In the genomic region with DNA sequence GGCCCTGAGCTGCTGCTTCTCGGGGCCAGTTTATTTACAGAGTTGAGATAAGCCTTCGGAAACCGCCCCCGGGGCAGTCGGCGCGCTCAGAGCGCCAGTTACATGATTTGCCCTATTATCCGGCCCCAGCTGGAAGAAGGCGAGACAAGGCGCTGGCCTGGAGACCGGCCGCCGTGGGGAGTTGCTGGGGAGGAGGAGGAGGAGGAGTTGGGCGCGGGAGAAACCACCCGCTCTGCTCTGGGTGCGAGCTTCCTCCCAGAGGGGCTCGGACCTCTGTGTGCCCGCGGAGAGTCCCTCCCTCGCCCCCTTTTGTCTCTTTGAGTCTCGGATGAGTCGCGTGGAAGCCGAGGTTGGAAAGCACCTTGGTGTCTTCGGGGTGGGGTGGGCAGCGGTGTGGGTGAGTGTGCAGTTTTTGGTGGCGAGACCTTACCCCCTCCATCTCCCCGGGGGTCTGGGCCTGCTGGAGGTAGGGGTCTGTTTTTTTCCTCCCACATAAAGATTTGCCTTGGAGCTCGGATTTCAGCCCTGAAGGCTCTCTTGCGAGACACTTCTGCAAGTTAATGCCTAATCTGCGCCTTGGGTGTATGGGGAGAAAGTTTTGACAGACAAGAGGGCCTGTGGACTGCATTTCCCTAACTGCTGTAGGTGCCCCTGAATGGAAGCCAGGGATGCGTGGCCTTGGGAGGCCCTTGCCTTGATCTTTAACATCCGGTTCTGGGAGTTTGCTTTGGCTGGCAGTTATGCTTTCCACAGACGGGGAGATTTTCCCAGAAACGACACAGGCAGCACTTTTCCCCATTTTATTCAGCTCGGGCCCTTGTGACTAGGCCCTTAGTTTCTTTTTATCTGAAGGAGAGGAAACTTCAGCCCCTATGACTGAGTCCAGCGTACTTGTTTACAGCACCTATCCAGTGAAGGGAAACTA, we compare ENCODE assay signal across 8 cellular contexts.
DNase-seq lines count a peak whose midpoint lies in the region; ATAC-seq and TF ChIP-seq lines count a peak whose summit lies in the region.

No MANE protein-coding gene starts in this region.

- peak overlapping the region; percentile 74 to 93 (median 90) for H3K27ac ChIP-seq in BLaER1 treated with 17β-estradiol and CSF1 and Interleukin-3, amounts not matched to agents 10 nM and 100 nM
- H3K27ac ChIP-seq in epithelial cell of prostate (peak overlapping the region; percentile 97), mucosa of rectum (ENCODE audit: low read depth in 2 of 2, low read length in 2 of 2) (peak overlapping the region; percentile 91 to 92)

- peaks cover 32% of the 10 kb centered on the region for H3K4me1 Mint-ChIP-seq in activated CD4-positive, alpha-beta T cell treated with anti-CD3 and anti-CD28 coated beads, Interleukin-2, amount 10 ng/mL, durations not matched to agents 24 days and 14 days
- peaks cover 40% of the 10 kb centered on the region for H3K4me1 Mint-ChIP-seq in type B pancreatic cell (ENCODE audit: unreplicated experiment)

- H3K4me1 ChIP-seq in BLaER1 treated with 17β-estradiol and CSF1 and Interleukin-3, amounts not matched to agents 10 nM and 100 nM = peaks cover 53 to 77% (median 63%) of the 10 kb centered on the region in 10 experiments
- H3K4me1 ChIP-seq in mucosa of rectum (ENCODE audit: control insufficient read depth in 2 of 2, insufficient read depth in 2 of 2, low read length in 2 of 2) = peaks cover 15 to 23% of the 10 kb centered on the region in 2 donors

- peak overlapping the region; percentile 89 to 96 (median 95) for H3K9ac ChIP-seq in BLaER1 treated with 17β-estradiol and CSF1 and Interleukin-3, amounts not matched to agents 10 nM and 100 nM
- H3K9ac ChIP-seq in mucosa of rectum (ENCODE audit: low read depth in 1 of 2, low read length in 2 of 2) = peak overlapping the region; percentile 83 to 90

- H3K9me3 ChIP-seq in BLaER1 treated with 17β-estradiol and CSF1 and Interleukin-3, amounts not matched to agents 10 nM and 100 nM (replicated peaks in 1 of 11) = no peaks in the 10 kb centered on the region
- H3K9me3 ChIP-seq in MG63 (no peaks in the 10 kb centered on the region), mucosa of rectum (ENCODE audit: control insufficient read depth in 2 of 2, low read length in 2 of 2) (no peaks in the 10 kb centered on the region)

- peaks cover 20 to 53% (median 42%) of the 10 kb centered on the region in 11 experiments; a peak in 20 of 22 replicates for H4K20me1 ChIP-seq in BLaER1 treated with 17β-estradiol and CSF1 and Interleukin-3, amounts not matched to agents 10 nM and 100 nM

- no peaks in the 10 kb centered on the region for H3K9me3 Mint-ChIP-seq in activated CD4-positive, alpha-beta T cell treated with anti-CD3 and anti-CD28 coated beads, Interleukin-2, amount 10 ng/mL, durations not matched to agents 24 days and 14 days
- no peaks in the 10 kb centered on the region for H3K9me3 Mint-ChIP-seq in type B pancreatic cell

- H3K36me3 ChIP-seq in BLaER1 treated with 17β-estradiol and CSF1 and Interleukin-3, amounts not matched to agents 10 nM and 100 nM = 0 out of 22 replicates have a peak, but pooled peaks cover 0 to 5% (median 0%) of the 10 kb centered on the region in 11 experiments
- no peaks in the 10 kb centered on the region for H3K36me3 ChIP-seq in MG63
- H3K36me3 ChIP-seq in mucosa of rectum (ENCODE audit: control insufficient read depth in 2 of 2, insufficient read depth in 2 of 2, low read length in 2 of 2) = no peaks in the 10 kb centered on the region

- no peaks in the 10 kb centered on the region for H3K27me3 ChIP-seq in BLaER1 treated with 17β-estradiol and CSF1 and Interleukin-3, amounts not matched to agents 10 nM and 100 nM
- no peaks in the 10 kb centered on the region for H3K27me3 ChIP-seq in MG63
- no peaks in the 10 kb centered on the region for H3K27me3 ChIP-seq in mucosa of rectum (ENCODE audit: control insufficient read depth in 2 of 2, insufficient read depth in 2 of 2, low read length in 2 of 2)

- no peak overlapping the region for H3K4me3 Mint-ChIP-seq in activated CD4-positive, alpha-beta T cell treated with anti-CD3 and anti-CD28 coated beads, Interleukin-2, amount 10 ng/mL, durations not matched to agents 24 days and 14 days
- no peak overlapping the region for H3K4me3 Mint-ChIP-seq in type B pancreatic cell

- TF ChIP-seq CTCF in type B pancreatic cell (conservative IDR thresholded peaks at IDR 0.05) = no peak

- intact Hi-C loops in activated CD4-positive, alpha-beta T cell treated with anti-CD3 and anti-CD28 coated beads, Interleukin-2, amount 10 ng/mL, durations not matched to agents 24 days and 14 days (cut with micrococcal nuclease) = loop anchor here (1.0 to 10.0 kb wide), 3 partner anchors 9 to 299 kb away; no protein-coding TSS in a partner anchor

- ATAC-seq in GM19328 (IDR thresholded peaks at IDR 0.05; ENCODE audit: unreplicated experiment) (peak; percentile 15), HG03378 (IDR thresholded peaks at IDR 0.05; ENCODE audit: unreplicated experiment) (no peak)

- peak overlapping the region; percentile 70 for H3K27ac Mint-ChIP-seq in activated CD4-positive, alpha-beta T cell treated with anti-CD3 and anti-CD28 coated beads, Interleukin-2, amount 10 ng/mL, durations not matched to agents 24 days and 14 days
- peak overlapping the region; percentile 89 for H3K27ac Mint-ChIP-seq in type B pancreatic cell

- peaks cover 8% of the 10 kb centered on the region for H3K27me3 Mint-ChIP-seq in activated CD4-positive, alpha-beta T cell treated with anti-CD3 and anti-CD28 coated beads, Interleukin-2, amount 10 ng/mL, durations not matched to agents 24 days and 14 days
- H3K27me3 Mint-ChIP-seq in type B pancreatic cell = no peaks in the 10 kb centered on the region

- peak overlapping the region; percentile 89 to 99 (median 95) for H3K4me2 ChIP-seq in BLaER1 treated with 17β-estradiol and CSF1 and Interleukin-3, amounts not matched to agents 10 nM and 100 nM

- H3K4me3 ChIP-seq in BLaER1 treated with 17β-estradiol and CSF1 and Interleukin-3, amounts not matched to agents 10 nM and 100 nM = peak overlapping the region; percentile 88 to 100 (median 96)
- H3K4me3 ChIP-seq in MG63 = peak overlapping the region; percentile 71
- H3K4me3 ChIP-seq in mucosa of rectum (ENCODE audit: low read length in 2 of 2) = peak overlapping the region; percentile 80 to 86

- H3K36me3 Mint-ChIP-seq in activated CD4-positive, alpha-beta T cell treated with anti-CD3 and anti-CD28 coated beads, Interleukin-2, amount 10 ng/mL, durations not matched to agents 24 days and 14 days (ENCODE audit: low read depth) = no peaks in the 10 kb centered on the region
- no peaks in the 10 kb centered on the region for H3K36me3 Mint-ChIP-seq in type B pancreatic cell

- DNase-seq in MG63 (peak; percentile 65), epithelial cell of prostate (ENCODE audit: low read depth, low spot score) (no peak), type B pancreatic cell (ENCODE audit: extremely low spot score, unreplicated experiment) (no peak)
- peak; percentile 75 for DNase-seq in activated CD4-positive, alpha-beta T cell treated with anti-CD3 and anti-CD28 coated beads, Interleukin-2, amount 10 ng/mL, durations not matched to agents 24 days and 14 days

Comparison
In these comparisons a context has a peak if more than half of its experiments do, and no peak if none do; other contexts are left out.
1. DNase-seq: peak in MG63 (single experiment) and activated CD4-positive, alpha-beta T cell treated with anti-CD3 and anti-CD28 coated beads, Interleukin-2, amount 10 ng/mL, durations not matched to agents 24 days and 14 days (single experiment); none in epithelial cell of prostate (single experiment) and type B pancreatic cell (single experiment).
2. Peak in every context shown above with its lines, with median percentiles within 50 percentile points of each other: H3K27ac ChIP-seq and H3K4me3 ChIP-seq.